ENCODE assay signal across 28 cellular contexts in genomic region chr18:23519725-23520124, GRCh38. TPM values are rescaled to one million over a fixed set of nuclear protein-coding genes. Genes with fewer than 3 reads are reported as not detected.
DNase-seq lines count a peak whose midpoint lies in the region; ATAC-seq and TF ChIP-seq lines count a peak whose summit lies in the region.
"Had no signal": no experiment of that assay in that cellular context is flagged by ENCODE, and none has a peak within 500 bp of the region (broad histone marks: within the 10 kb centered on the region; RNA-seq: fewer than 3 reads in every experiment).

No MANE protein-coding gene starts in this region.

- 79 to 83% methylated on average over 4 of the region's 4 CpGs for WGBS in body of pancreas, 2 donors

- peaks cover 11 to 19% of the 10 kb centered on the region in 2 donors for H3K36me3 Mint-ChIP-seq in naive B cell

- no peak for TF ChIP-seq CTCF in body of pancreas (IDR thresholded peaks at IDR 0.05)

- intact Hi-C loops in body of pancreas (cut with DNase I), result loop anchor here (10.0 kb wide), 1 partner anchor 55 kb away; no protein-coding TSS in a partner anchor

- H3K27me3 ChIP-seq in body of pancreas, result no peaks in the 10 kb centered on the region
- H3K27me3 ChIP-seq: ascending aorta, gastrocnemius medialis, hepatocyte, left lung, MG63, right lobe of liver had no signal

- peaks cover 20 to 49% of the 10 kb centered on the region in 2 donors for H3K36me3 ChIP-seq in body of pancreas (replicated peaks in 1 of 2; ENCODE audit: insufficient read depth in 1 of 2, low read depth in 2 of 2)

- H3K9me3 Mint-ChIP-seq in naive B cell, result no peaks in the 10 kb centered on the region
- H3K9me3 Mint-ChIP-seq: activated CD8-positive, alpha-beta T cell treated with anti-CD3 and anti-CD28 coated beads for 36 hours; activated naive CD4-positive, alpha-beta T cell treated with anti-CD3 and anti-CD28 coated beads, Interleukin-2, amount 50 U/mL, for 24 hours; CD4-positive, CD25-positive, alpha-beta regulatory T cell; immature natural killer cell; nephron had no signal

- DNase-seq in CD1c-positive myeloid dendritic cell (ENCODE audit: extremely low spot score) (peak; percentile 42), M059J (ENCODE audit: low read depth) (peak; percentile 18), dermis blood vessel endothelial cell (peak; percentile 90), naive B cell (no peak), cortex of kidney (lab: John Stamatoyannopoulos, UW) (no peak), body of pancreas (no peak)
- DNase-seq in activated CD8-positive, alpha-beta memory T cell treated with anti-CD3 and anti-CD28 coated beads, Interleukin-2, amount 50 U/mL, for 4 hours, result no peak
- DNase-seq: activated CD8-positive, alpha-beta T cell treated with anti-CD3 and anti-CD28 coated beads for 36 hours; activated T-cell treated with anti-CD3 and anti-CD28 coated beads for 4 hours; CD4-positive, CD25-positive, alpha-beta regulatory T cell; gastrocnemius medialis; immature natural killer cell; left lung; MG63; midbrain; NCI-H2029 treated with DMSO at 0.1 percent for 48 hours; OCI-M1; right lobe of liver; Right ventricle myocardium superior; stimulated activated CD4-positive, alpha-beta T cell treated with anti-CD3 and anti-CD28 coated beads, Interleukin-12 subunit alpha, Interleukin-12 subunit beta, amount 100 ng/mL, for 4 hours; stimulated activated CD4-positive, alpha-beta T cell treated with anti-CD3 and anti-CD28 coated beads, Interleukin-4, amount 100 ng/mL, for 24 hours; stimulated activated naive CD4-positive, alpha-beta T cell treated with Interleukin-2 at 50 U/mL for 16 hours; T-helper 9 cell had no signal

- H3K27ac ChIP-seq in body of pancreas, result no peak overlapping the region
- H3K27ac ChIP-seq: ascending aorta, gastrocnemius medialis, hepatocyte, right lobe of liver had no signal

- H3K27me3 Mint-ChIP-seq in naive B cell, result no peaks in the 10 kb centered on the region
- H3K27me3 Mint-ChIP-seq: activated CD8-positive, alpha-beta T cell treated with anti-CD3 and anti-CD28 coated beads for 36 hours; activated naive CD4-positive, alpha-beta T cell treated with anti-CD3 and anti-CD28 coated beads, Interleukin-2, amount 50 U/mL, for 24 hours; CD4-positive, CD25-positive, alpha-beta regulatory T cell had no signal

- H3K4me1 Mint-ChIP-seq in naive B cell, result peaks cover 4 to 22% (median 17%) of the 10 kb centered on the region in 3 donors
- H3K4me1 Mint-ChIP-seq: nephron had no signal

- peak overlapping the region in 4 of 6 donors; percentile 12 to 57 (median 37) for H3K27ac Mint-ChIP-seq in naive B cell
- H3K27ac Mint-ChIP-seq: activated CD8-positive, alpha-beta T cell treated with anti-CD3 and anti-CD28 coated beads for 36 hours; activated naive CD4-positive, alpha-beta T cell treated with anti-CD3 and anti-CD28 coated beads, Interleukin-2, amount 50 U/mL, for 24 hours; nephron had no signal

- H3K4me1 ChIP-seq in body of pancreas, result no peaks in the 10 kb centered on the region
- H3K4me1 ChIP-seq: ascending aorta, gastrocnemius medialis had no signal

- no peak overlapping the region for H3K4me3 ChIP-seq in body of pancreas
- H3K4me3 ChIP-seq: ascending aorta, gastrocnemius medialis, hepatocyte, left lung, MG63, right lobe of liver had no signal

- no peak for TF ChIP-seq POLR2A in body of pancreas (IDR thresholded peaks at IDR 0.05)

- ATAC-seq in naive B cell (ENCODE audit: low read depth in 2 of 2) (no peak), GM18873 (IDR thresholded peaks at IDR 0.05; ENCODE audit: low FRiP score, unreplicated experiment) (no peak), body of pancreas (no peak)
- ATAC-seq: activated CD8-positive, alpha-beta T cell treated with anti-CD3 and anti-CD28 coated beads for 36 hours; gastrocnemius medialis; left lung had no signal

- H3K9me3 ChIP-seq in body of pancreas, result no peaks in the 10 kb centered on the region
- H3K9me3 ChIP-seq: ascending aorta, gastrocnemius medialis, left lung, MG63, right lobe of liver had no signal

- H3K4me3 Mint-ChIP-seq in naive B cell, result no peak overlapping the region
- H3K4me3 Mint-ChIP-seq: activated CD8-positive, alpha-beta T cell treated with anti-CD3 and anti-CD28 coated beads for 36 hours; activated naive CD4-positive, alpha-beta T cell treated with anti-CD3 and anti-CD28 coated beads, Interleukin-2, amount 50 U/mL, for 24 hours; CD4-positive, CD25-positive, alpha-beta regulatory T cell; immature natural killer cell; nephron had no signal

RNA-seq across cellular contexts. Expression of gene RMC1, which starts 16.4 kb away (rescaled TPM):
- total RNA-seq in M059J (2014; rRNA removed; shearing (Covaris generic)), result 39.1 and 44.7 TPM in 2 replicates
- 28.8 and 33.1 TPM in 2 replicates for total RNA-seq in dermis blood vessel endothelial cell
- 10 to 100 TPM; 40.1 to 98.1 (median 88.1) TPM for polyA plus RNA-seq in naive B cell (ENCODE audit: low read depth in 6 of 6)
- total RNA-seq in body of pancreas, result 10 to 100 TPM in 1 of 2 donors, 1 to 10 TPM in 1; 9.9 to 15.5 TPM

Comparison
In these comparisons a context has a peak if more than half of its experiments do, and no peak if none do; other contexts are left out.
1. DNase-seq: peak in CD1c-positive myeloid dendritic cell (single experiment), M059J (single experiment) and dermis blood vessel endothelial cell (single experiment); none in naive B cell (single experiment), cortex of kidney (single experiment), activated CD8-positive, alpha-beta memory T cell treated with anti-CD3 and anti-CD28 coated beads, Interleukin-2, amount 50 U/mL, for 4 hours (single experiment) and body of pancreas (0 of 4).